Comparison of ENCODE assay signal across 2 cellular contexts in genomic region chr5:81028888-81029287, GRCh38.
A peak's percentile ranks its signal among the peaks of the same experiment; 100 is the strongest.
DNase-seq lines count a peak whose midpoint lies in the region; ATAC-seq, FAIRE-seq and TF ChIP-seq lines count a peak whose summit lies in the region.
"Not testable (repeated sequence)": the region's sequence is repeated elsewhere in the genome, so short reads cannot be mapped to it uniquely, and the experiment has no call there.

No MANE protein-coding gene starts in this region.

- not testable (repeated sequence) for BruUV-seq in HepG2 (replicated peaks; lab: Mats Ljungman, UMichigan)

- TF ChIP-seq EP300 in HepG2 (IDR thresholded peaks at IDR 0.05; ENCODE audit: low read depth in 2 of 2, low read length in 2 of 2); HepG2 (CRISPR knock-in tag; IDR thresholded peaks at IDR 0.05; ENCODE audit: borderline replicate concordance): not testable (repeated sequence)

- not testable (repeated sequence) for H2AFZ ChIP-seq in HepG2 (ENCODE audit: low read length)

- POLR2A ChIA-PET in HepG2 (lab: Yijun Ruan, JAX): interaction anchor here (1.4 to 2.5 kb wide), 4 partner anchors 9 to 68 kb away, joined by 3 to 16 read pairs (median 7); partner anchors contain the start of gene RASGRF2

- in situ Hi-C loops in HepG2 (cut with HindIII; ENCODE audit: extremely low pct_ligation_motif_present, low pct_unique_long_range_greater_than_20kb): not testable (repeated sequence)

- not testable (repeated sequence) for TF ChIP-seq CTCF in kidney (IDR thresholded peaks at IDR 0.05; ENCODE audit: borderline replicate concordance, extremely low read depth, insufficient read depth); HepG2 (CRISPR knock-in tag; IDR thresholded peaks at IDR 0.05)

- not testable (repeated sequence) for H3K4me1 ChIP-seq in kidney (ENCODE audit: control insufficient read depth in 1 of 2, insufficient read depth in 1 of 2, low read depth in 1 of 2, low read length in 2 of 2)
- H3K4me1 ChIP-seq in HepG2 (ENCODE audit: insufficient read depth, low read length): peaks cover 46% of the 10 kb centered on the region

- peak overlapping the region; percentile 50 for H3K4me2 ChIP-seq in HepG2 (ENCODE audit: low read depth, low read length)

- not testable (repeated sequence) for H3K27ac ChIP-seq in kidney (ENCODE audit: low read depth in 2 of 2, low read length in 2 of 2)
- peak overlapping the region; percentile 65 for H3K27ac ChIP-seq in HepG2 (ENCODE audit: extremely low read length, insufficient read depth, low read length)

- not testable (repeated sequence) for ATAC-seq in HepG2

- not testable (repeated sequence) for H3K9me3 ChIP-seq in kidney (ENCODE audit: control insufficient read depth in 1 of 2, low read length in 2 of 2); HepG2 (ENCODE audit: low read length)

- not testable (repeated sequence) for TF ChIP-seq RAD21 in HepG2 (CRISPR knock-in tag; IDR thresholded peaks at IDR 0.05)

- not testable (repeated sequence) for H3K27me3 ChIP-seq in HepG2 (ENCODE audit: control insufficient read depth in 1 of 2, insufficient read depth in 2 of 2, low read length in 2 of 2)

- TF ChIP-seq POLR2A in HepG2 (IDR thresholded peaks at IDR 0.05; ENCODE audit: insufficient read depth in 1 of 2, low read depth in 2 of 2, low read length in 2 of 2): not testable (repeated sequence)

- not testable (repeated sequence) for H3K36me3 ChIP-seq in kidney (ENCODE audit: control insufficient read depth in 1 of 2, insufficient read depth in 2 of 2, low read length in 2 of 2); HepG2 (replicated peaks in 1 of 2; ENCODE audit: control insufficient read depth in 1 of 2, insufficient read depth in 2 of 2, low read length in 2 of 2)

- H3K9ac ChIP-seq in kidney (ENCODE audit: low read length in 2 of 2); HepG2 (ENCODE audit: insufficient read depth, low read depth, low read length): not testable (repeated sequence)

- DNase-seq in kidney: peak; percentile 57
- not testable (repeated sequence) for DNase-seq in HepG2 (ENCODE audit: low spot score)

- intact Hi-C loops in kidney (cut with DNase I): not testable (repeated sequence)
- intact Hi-C loops in HepG2 (cut with micrococcal nuclease; ENCODE audit: unreplicated experiment): loop anchor here (1.0 to 5.0 kb wide), 2 partner anchors 7 to 67 kb away; partner anchors contain the start of gene RASGRF2

- no CpG with 5 or more reads among the region's 6 CpGs for WGBS in HepG2 (ENCODE audit: low lambda C conversion rate)

- CTCF ChIA-PET in HepG2 (lab: Yijun Ruan, JAX; ENCODE audit: low intra/inter-chr PET ratio, low total read pairs): not testable (repeated sequence)

- not testable (repeated sequence) for H4K20me1 ChIP-seq in HepG2 (ENCODE audit: insufficient read depth, low read length)

- FAIRE-seq in kidney (lab: Jason Lieb, UNC); HepG2 (lab: Jason Lieb, UNC): not testable (repeated sequence)

- H3K4me3 ChIP-seq in kidney (ENCODE audit: low read length in 2 of 2): not testable (repeated sequence)
- H3K4me3 ChIP-seq in HepG2 (replicated peaks in 1 of 3; ENCODE audit: insufficient read depth in 1 of 3, low read depth in 2 of 3, low read length in 3 of 3): peak overlapping the region in 1 of 3 experiments; percentile 28; a peak in 1 of 6 replicates

- H3K79me2 ChIP-seq in HepG2 (ENCODE audit: insufficient read depth, low read length): peaks cover 21% of the 10 kb centered on the region

TF ChIP-seq in HepG2, 621 proteins besides CTCF, POLR2A, EP300 and RAD21:
- TF ChIP-seq FOXJ3 (CRISPR knock-in tag; IDR thresholded peaks at IDR 0.05; ENCODE audit: borderline replicate concordance): 0 out of 2 replicates have a peak, but pooled peaks have one; percentile 19
- peak; percentile 64 for TF ChIP-seq ZNF687 (CRISPR knock-in tag; IDR thresholded peaks at IDR 0.05)
- peak; percentile 55; the same call in 1 of the 2 replicates for TF ChIP-seq HES4 (CRISPR knock-in tag; IDR thresholded peaks at IDR 0.05; ENCODE audit: borderline replicate concordance)
- 0 out of 2 replicates have a peak, but pooled peaks have one; percentile 18 for TF ChIP-seq POGZ (CRISPR knock-in tag; IDR thresholded peaks at IDR 0.05)
- TF ChIP-seq MTA1 (CRISPR knock-in tag; IDR thresholded peaks at IDR 0.05; ENCODE audit: borderline replicate concordance): peak; percentile 37; the same call in 1 of the 2 replicates
- 0 out of 2 replicates have a peak, but pooled peaks have one; percentile 43 for TF ChIP-seq MTERF4 (CRISPR knock-in tag; IDR thresholded peaks at IDR 0.05)
